ENCODE assay signal across 9 cellular contexts in the genomic region with DNA sequence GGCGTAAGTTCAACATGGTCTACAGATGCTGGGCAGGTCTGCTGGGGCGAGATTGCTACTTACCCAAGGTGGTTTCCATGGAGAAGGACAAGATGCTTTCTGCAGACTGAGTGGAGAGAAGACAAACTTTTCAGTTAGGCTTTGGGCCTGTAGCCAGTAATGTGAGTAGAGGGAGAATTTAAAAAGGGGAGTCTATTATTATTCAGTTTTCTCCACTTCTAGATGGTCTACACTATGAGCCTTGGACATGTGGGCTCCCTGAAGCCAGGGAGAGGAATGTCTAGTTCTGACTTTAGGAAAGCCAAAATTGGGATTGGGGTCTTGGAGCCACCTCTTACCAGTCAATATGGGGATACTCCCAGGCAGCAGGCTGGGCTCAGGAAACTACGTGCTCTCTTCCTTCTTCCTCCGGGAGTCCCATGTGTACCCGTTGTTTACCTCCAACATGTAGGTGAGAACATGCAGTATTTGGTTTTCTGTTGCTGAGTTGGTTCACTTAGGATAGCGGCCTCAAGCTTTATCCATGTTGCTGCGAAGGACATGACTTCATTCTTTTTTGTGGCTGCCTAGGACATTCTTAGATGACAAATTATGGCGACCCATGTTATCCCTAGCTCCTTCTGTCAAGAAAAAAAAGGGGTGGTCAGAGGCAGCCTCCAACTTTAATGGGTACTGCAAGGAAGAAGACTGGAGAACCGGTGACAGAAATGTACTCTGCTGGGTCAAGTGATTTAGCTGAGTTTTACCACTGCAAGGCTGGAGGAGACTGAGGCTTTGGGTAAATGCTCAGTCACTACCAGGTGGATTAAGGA. TPM values are rescaled to one million over a fixed set of nuclear protein-coding genes. Genes with fewer than 3 reads are reported as not detected.
"Had no signal": no experiment of that assay in that cellular context is flagged by ENCODE, and none has a peak within 500 bp of the region (broad histone marks: within the 10 kb centered on the region; RNA-seq: fewer than 3 reads in every experiment).

No MANE protein-coding gene starts in this region.

- H3K4me2 ChIP-seq: KMS-11 had no signal

- H3K9ac ChIP-seq: KMS-11 had no signal

- ATAC-seq: HepG2 had no signal

- DNase-seq: IMR-90, KBM-7, KG1 had no signal

- H3K27ac ChIP-seq: HL-60, KMS-11 had no signal

- FAIRE-seq: HepG2, HTR-8/SVneo had no signal

RNA-seq across cellular contexts. Expression of a gene that starts 14.7 kb away (rescaled TPM):
- total RNA-seq: HT-29, IMR-90 had no signal
- polyA plus RNA-seq: IgD-negative memory B cell, IMR-90 had no signal

RNA-seq across cellular contexts. Expression of a gene that starts 24.3 kb away (rescaled TPM):
- total RNA-seq: HT-29, IMR-90 had no signal
- polyA plus RNA-seq: IgD-negative memory B cell, IMR-90 had no signal

RNA-seq across cellular contexts. Expression of a gene that starts 26.3 kb away (rescaled TPM):
- total RNA-seq: HT-29 had no signal
